Comparison of ENCODE assay signal across 8 cellular contexts in genomic region chr17:78324391-78325075, GRCh38. TPM values are rescaled to one million over a fixed set of nuclear protein-coding genes. Genes with fewer than 3 reads are reported as not detected.
A peak's percentile ranks its signal among the peaks of the same experiment; 100 is the strongest.
DNase-seq lines count a peak whose midpoint lies in the region; ATAC-seq and TF ChIP-seq lines count a peak whose summit lies in the region.

No MANE protein-coding gene starts in this region.

- no peak overlapping the region for H3K4me3 ChIP-seq in NB4 (ENCODE audit: low read depth, low read length)

- TF ChIP-seq CTCF in NB4 (IDR thresholded peaks at IDR 0.05; ENCODE audit: low read depth, low read length), result no peak

- intact Hi-C loops in cardiac septum (cut with DNase I) (no loop called here), posterior vena cava (cut with DNase I) (no loop called here)

- peaks cover 24% of the 10 kb centered on the region for H3K4me1 Mint-ChIP-seq in activated naive CD8-positive, alpha-beta T cell (ENCODE audit: low read depth)

- TF ChIP-seq POLR2A in NB4 (IDR thresholded peaks at IDR 0.05; ENCODE audit: extremely low read depth, insufficient read length), result no peak

- peak overlapping the region; percentile 72 for H3K27ac Mint-ChIP-seq in activated naive CD8-positive, alpha-beta T cell

- H3K36me3 Mint-ChIP-seq in activated naive CD8-positive, alpha-beta T cell, result no peaks in the 10 kb centered on the region

- H3K9me3 Mint-ChIP-seq in activated naive CD8-positive, alpha-beta T cell (ENCODE audit: low read depth), result no peaks in the 10 kb centered on the region

- peak overlapping the region; percentile 58 for H3K4me3 Mint-ChIP-seq in activated naive CD8-positive, alpha-beta T cell

- H3K27me3 Mint-ChIP-seq in activated naive CD8-positive, alpha-beta T cell, result no peaks in the 10 kb centered on the region

- no peak for ATAC-seq in GM18907 (IDR thresholded peaks at IDR 0.05; ENCODE audit: unreplicated experiment)
- no peak for ATAC-seq in HG03432 (IDR thresholded peaks at IDR 0.05; ENCODE audit: unreplicated experiment)

- peak; percentile 91 for DNase-seq in EH (ENCODE audit: low read depth)
- peak; percentile 89 for DNase-seq in NB4 (ENCODE audit: low read depth)
- DNase-seq in cardiac septum (ENCODE audit: low spot score), result peak; percentile 90
- DNase-seq in posterior vena cava (ENCODE audit: low spot score), result peak; percentile 96
- DNase-seq in NK-92 treated with Interleukin-12 subunit alpha and Interleukin-12 subunit beta, amount 100 ng/mL, for 24 hours (lab: John Stamatoyannopoulos, UW), result no peak

RNA-seq across cellular contexts. Expression of gene SOCS3, which starts 35.3 kb away (rescaled TPM):
- total RNA-seq in cardiac septum (49.9 TPM), posterior vena cava (10 to 100 TPM; 47.4 to 85.2 TPM)

RNA-seq across cellular contexts. Expression of gene PGS1, which starts 53.9 kb away (rescaled TPM):
- 22.1 TPM for total RNA-seq in cardiac septum
- total RNA-seq in posterior vena cava, result 10 to 100 TPM; 33.6 to 33.7 TPM
